In the genomic region with DNA sequence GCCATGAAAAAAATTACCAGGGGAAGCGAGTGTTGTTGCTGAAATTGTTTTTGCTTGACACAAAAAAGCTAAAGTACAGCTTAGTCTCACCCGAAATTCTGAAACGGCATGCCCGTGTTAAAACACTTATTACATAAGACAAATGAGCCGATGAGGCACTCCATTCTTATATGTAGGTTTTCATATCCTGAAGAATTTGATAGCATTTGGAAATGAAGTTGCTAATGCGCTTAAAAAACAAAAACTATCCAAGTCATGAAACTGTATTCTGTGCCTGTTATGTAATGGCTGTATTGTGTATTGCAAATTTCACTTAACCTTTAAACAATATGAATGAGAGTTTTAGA, we compare ENCODE assay signal across 8 cellular contexts. TPM values are rescaled to one million over a fixed set of nuclear protein-coding genes. Genes with fewer than 3 reads are reported as not detected.
A peak's percentile ranks its signal among the peaks of the same experiment; 100 is the strongest.
DNase-seq lines count a peak whose midpoint lies in the region; ATAC-seq and TF ChIP-seq lines count a peak whose summit lies in the region.

No MANE protein-coding gene starts in this region.

- H2AFZ ChIP-seq in PC-3 (ENCODE audit: low read length), result peak overlapping the region; percentile 88

- H3K9me3 Mint-ChIP-seq in Caco-2 (ENCODE audit: unreplicated experiment) (no peaks in the 10 kb centered on the region), endothelial cell (ENCODE audit: unreplicated experiment) (no peaks in the 10 kb centered on the region)

- peaks cover 27% of the 10 kb centered on the region for H4K20me1 ChIP-seq in PC-3 (ENCODE audit: low read length)

- H3K27ac Mint-ChIP-seq in Caco-2 (ENCODE audit: unreplicated experiment), result peak overlapping the region; percentile 96
- peak overlapping the region; percentile 97 for H3K27ac Mint-ChIP-seq in endothelial cell (ENCODE audit: unreplicated experiment)

- peak overlapping the region; percentile 84 for H3K9ac ChIP-seq in PC-3 (ENCODE audit: low read length)

- peak overlapping the region; percentile 92 for H3K4me2 ChIP-seq in PC-3 (ENCODE audit: low read length)

- H3K4me3 ChIP-seq in Caco-2 (ENCODE audit: low read depth, low read length) (peak overlapping the region; percentile 85), PC-3 (ENCODE audit: low read length) (peak overlapping the region; percentile 81), neutrophil (ENCODE audit: low read depth in 1 of 2, low read length in 1 of 2) (peak overlapping the region; percentile 71 to 72)

- peaks cover 58% of the 10 kb centered on the region for H3K79me2 ChIP-seq in PC-3 (ENCODE audit: low read length)

- H3K4me1 ChIP-seq in Caco-2, result peaks cover 20% of the 10 kb centered on the region
- peaks cover 13% of the 10 kb centered on the region for H3K4me1 ChIP-seq in PC-3 (ENCODE audit: insufficient read depth, low read length)
- peaks cover 34 to 41% of the 10 kb centered on the region in 2 experiments for H3K4me1 ChIP-seq in neutrophil (ENCODE audit: control insufficient read depth in 1 of 2, insufficient read depth in 1 of 2, low read depth in 1 of 2, low read length in 1 of 2)

- no TSS peak for BruUV-seq in Caco-2 (replicated peaks; lab: Mats Ljungman, UMichigan)
- TSS peak; percentile 28 for BruUV-seq in PC-3 (replicated peaks; lab: Mats Ljungman, UMichigan)

- no peaks in the 10 kb centered on the region for H3K36me3 ChIP-seq in Caco-2 (ENCODE audit: control insufficient read depth, insufficient read depth, low read length)
- peaks cover 8% of the 10 kb centered on the region; the same call in 1 of the 2 replicates for H3K36me3 ChIP-seq in PC-3 (ENCODE audit: low read depth, low read length)
- no peaks in the 10 kb centered on the region for H3K36me3 ChIP-seq in neutrophil

- ATAC-seq in PC-3 (no peak), GM21515 (IDR thresholded peaks at IDR 0.05; ENCODE audit: unreplicated experiment) (no peak), GM18520 (IDR thresholded peaks at IDR 0.05; ENCODE audit: unreplicated experiment) (no peak)

- H3K9me3 ChIP-seq in Caco-2, result no peaks in the 10 kb centered on the region
- H3K9me3 ChIP-seq in PC-3 (ENCODE audit: low read length), result no peaks in the 10 kb centered on the region
- no peaks in the 10 kb centered on the region for H3K9me3 ChIP-seq in neutrophil

- POLR2A ChIA-PET in Caco-2 (lab: Charles Lee), result no interaction called here
- POLR2A ChIA-PET in PC-3 (lab: Charles Lee; ENCODE audit: unreplicated experiment), result interaction anchor here (1.1 kb wide), 1 partner anchor 407 kb away, joined by 5 read pairs; no protein-coding TSS in a partner anchor

- intact Hi-C loops in Caco-2 (cut with micrococcal nuclease; ENCODE audit: unreplicated experiment) (no loop called here), PC-3 (cut with micrococcal nuclease) (loop anchor here (5.0 to 10.0 kb wide), 2 partner anchors 56 to 219 kb away; no protein-coding TSS in a partner anchor)

- TF ChIP-seq CTCF in Caco-2 (IDR thresholded peaks at IDR 0.05; ENCODE audit: insufficient read depth in 1 of 2, low read depth in 1 of 2, low read length in 1 of 2, severe bottlenecking in 1 of 2, unreplicated experiment in 1 of 2) (no peak), PC-3 (conservative IDR thresholded peaks at IDR 0.05; ENCODE audit: low read depth, low read length) (no peak), endothelial cell (IDR thresholded peaks at IDR 0.05; ENCODE audit: unreplicated experiment) (no peak), neutrophil (IDR thresholded peaks at IDR 0.05) (no peak)

- peak overlapping the region; percentile 72 for H3K27ac ChIP-seq in PC-3 (ENCODE audit: low read length)
- H3K27ac ChIP-seq in neutrophil, result peak overlapping the region; percentile 84

- peaks cover 24% of the 10 kb centered on the region for H3K4me1 Mint-ChIP-seq in Caco-2 (ENCODE audit: low read depth, unreplicated experiment)
- H3K4me1 Mint-ChIP-seq in endothelial cell (ENCODE audit: unreplicated experiment), result peaks cover 34% of the 10 kb centered on the region

- no peaks in the 10 kb centered on the region for H3K9me2 ChIP-seq in PC-3 (replicated peaks; ENCODE audit: low read length)

- H3K4me3 Mint-ChIP-seq in Caco-2 (ENCODE audit: unreplicated experiment), result peak overlapping the region; percentile 99
- peak overlapping the region; percentile 97 for H3K4me3 Mint-ChIP-seq in endothelial cell (ENCODE audit: unreplicated experiment)

- H3K36me3 Mint-ChIP-seq in Caco-2 (ENCODE audit: insufficient read depth, unreplicated experiment) (peaks cover 10% of the 10 kb centered on the region), endothelial cell (ENCODE audit: low read depth, unreplicated experiment) (peaks cover 12% of the 10 kb centered on the region)

- H3K27me3 ChIP-seq in Caco-2 (replicated peaks; ENCODE audit: control insufficient read depth, insufficient read depth, low read length) (no peaks in the 10 kb centered on the region), PC-3 (ENCODE audit: low read length) (no peaks in the 10 kb centered on the region), neutrophil (peaks cover 3% of the 10 kb centered on the region)

- CTCF ChIA-PET in Caco-2 (lab: Charles Lee), result no interaction called here
- CTCF ChIA-PET in PC-3 (lab: Charles Lee), result interaction anchor here (0.6 to 0.7 kb wide), 3 partner anchors 187 to 526 kb away, joined by 3 to 4 read pairs (median 3); no protein-coding TSS in a partner anchor

- no peaks in the 10 kb centered on the region for H3F3A ChIP-seq in PC-3 (ENCODE audit: low read length, unreplicated experiment)

- H3K27me3 Mint-ChIP-seq in Caco-2 (ENCODE audit: insufficient read depth, unreplicated experiment), result no peaks in the 10 kb centered on the region
- peaks cover 20% of the 10 kb centered on the region for H3K27me3 Mint-ChIP-seq in endothelial cell (ENCODE audit: unreplicated experiment)

- no peak for DNase-seq in Caco-2
- DNase-seq in PC-3, result peak; percentile 27
- no peak for DNase-seq in endothelial cell (ENCODE audit: low spot score)
- no peak for DNase-seq in stimulated activated naive CD4-positive, alpha-beta T cell (lab: John Stamatoyannopoulos, UW)
- DNase-seq in activated CD4-positive, alpha-beta T cell treated with anti-CD3 and anti-CD28 coated beads, Interleukin-2, amount 50 U/mL, for 48 hours, result no peak

RNA-seq across cellular contexts. Expression of gene NRIP1, which starts 1.4 kb away (rescaled TPM):
- total RNA-seq in Caco-2 (2022), result 24.7 and 28.6 TPM in 2 replicates
- total RNA-seq in PC-3 (2014; rRNA removed), result 68.0 and 69.2 TPM in 2 replicates
- total RNA-seq in endothelial cell (ENCODE audit: unreplicated experiment), result 72.1 TPM
